In genomic region chr12:93569656-93570551, GRCh38 we compare ENCODE assay signal across 8 cellular contexts. TPM values are rescaled to one million over a fixed set of nuclear protein-coding genes. Genes with fewer than 3 reads are reported as not detected.
DNase-seq lines count a peak whose midpoint lies in the region; ATAC-seq and TF ChIP-seq lines count a peak whose summit lies in the region.

No MANE protein-coding gene starts in this region.

- peak overlapping the region; percentile 84 for H3K27ac Mint-ChIP-seq in activated CD4-positive, alpha-beta memory T cell treated with anti-CD3 and anti-CD28 coated beads for 36 hours

- TF ChIP-seq CTCF in lung (IDR thresholded peaks at IDR 0.05; ENCODE audit: control extremely low read depth, extremely low read depth) = peak; percentile 37

- POLR2A ChIA-PET in activated CD4-positive, alpha-beta memory T cell treated with anti-CD3 and anti-CD28 coated beads for 36 hours (lab: Charles Lee) = interaction anchor here (0.6 to 2.5 kb wide), 6 partner anchors 21 to 532 kb away, joined by 3 to 16 read pairs (median 4); no protein-coding TSS in a partner anchor

- ATAC-seq in GM18502 (IDR thresholded peaks at IDR 0.05; ENCODE audit: poor library complexity, unreplicated experiment) = peak; percentile 48
- peak; percentile 41 for ATAC-seq in HG03066 (IDR thresholded peaks at IDR 0.05; ENCODE audit: low read depth, unreplicated experiment)
- peak; percentile 60 for ATAC-seq in lung (ENCODE audit: insufficient read depth, low FRiP score)

- peak; percentile 65 for DNase-seq in A172 (ENCODE audit: low spot score)
- peak; percentile 39 for DNase-seq in NCI-H510A treated with DMSO at 0.1 percent for 48 hours (lab: John Stamatoyannopoulos, UW)
- DNase-seq in activated CD4-positive, alpha-beta memory T cell treated with anti-CD3 and anti-CD28 coated beads for 36 hours = peak; percentile 86
- DNase-seq in lung (ENCODE audit: low spot score) = peak; percentile 88
- DNase-seq in stimulated activated CD4-positive, alpha-beta T cell treated with anti-CD3 and anti-CD28 coated beads, TNF-alpha, amount 100 ng/mL, for 1 hour (ENCODE audit: low read depth in 3 of 3, low spot score in 1 of 3) = peak; percentile 35 to 65 (median 36)

- H3K4me3 ChIP-seq in ectodermal cell (ENCODE audit: insufficient read depth, low read depth, low read length) = peak overlapping the region; percentile 69
- H3K4me3 ChIP-seq in lung = peak overlapping the region; percentile 53

- no peak overlapping the region for H3K27ac ChIP-seq in ectodermal cell (ENCODE audit: insufficient read depth, low read depth, low read length, poor library complexity, severe bottlenecking)
- H3K27ac ChIP-seq in lung (ENCODE audit: low read depth in 1 of 2, low read length in 1 of 2) = peak overlapping the region; percentile 94 to 96

- peaks cover 15% of the 10 kb centered on the region for H3K36me3 Mint-ChIP-seq in activated CD4-positive, alpha-beta memory T cell treated with anti-CD3 and anti-CD28 coated beads for 36 hours

- H3K36me3 ChIP-seq in ectodermal cell (ENCODE audit: control insufficient read depth, insufficient read depth, low read length) (no peaks in the 10 kb centered on the region), lung (ENCODE audit: control insufficient read depth in 2 of 2, insufficient read depth in 2 of 2, low read length in 2 of 2) (no peaks in the 10 kb centered on the region)

- H3K27me3 Mint-ChIP-seq in activated CD4-positive, alpha-beta memory T cell treated with anti-CD3 and anti-CD28 coated beads for 36 hours = peaks cover 14% of the 10 kb centered on the region

- H3K4me3 Mint-ChIP-seq in activated CD4-positive, alpha-beta memory T cell treated with anti-CD3 and anti-CD28 coated beads for 36 hours = peak overlapping the region; percentile 83

- peaks cover 24% of the 10 kb centered on the region for H3K4me1 Mint-ChIP-seq in activated CD4-positive, alpha-beta memory T cell treated with anti-CD3 and anti-CD28 coated beads for 36 hours (ENCODE audit: low read depth)

- H3K9me3 ChIP-seq in ectodermal cell (ENCODE audit: control insufficient read depth, low read length) (no peaks in the 10 kb centered on the region), lung (ENCODE audit: control insufficient read depth in 2 of 2, insufficient read depth in 1 of 2, low read length in 1 of 2) (no peaks in the 10 kb centered on the region)

- peaks cover 20% of the 10 kb centered on the region for H3K4me1 ChIP-seq in ectodermal cell (ENCODE audit: control insufficient read depth, insufficient read depth, low read length)
- H3K4me1 ChIP-seq in lung (ENCODE audit: control insufficient read depth in 2 of 2, insufficient read depth in 2 of 2, low read length in 2 of 2) = no peaks in the 10 kb centered on the region

- H3K27me3 ChIP-seq in ectodermal cell (ENCODE audit: control insufficient read depth, insufficient read depth, low read length, poor library complexity, severe bottlenecking) (peaks cover 51% of the 10 kb centered on the region), lung (ENCODE audit: control insufficient read depth, insufficient read depth) (no peaks in the 10 kb centered on the region)

- intact Hi-C loops in activated CD4-positive, alpha-beta memory T cell treated with anti-CD3 and anti-CD28 coated beads for 36 hours (cut with micrococcal nuclease) = loop anchor here (1.0 to 5.0 kb wide), 10 partner anchors 21 to 578 kb away; partner anchors contain the start of genes CRADD and PLXNC1

- CTCF ChIA-PET in activated CD4-positive, alpha-beta memory T cell treated with anti-CD3 and anti-CD28 coated beads for 36 hours (lab: Charles Lee) = interaction anchor here (0.6 to 10.6 kb wide), 24 partner anchors 12 to 583 kb away, joined by 3 to 190 read pairs (median 4); no protein-coding TSS in a partner anchor

- WGBS in ectodermal cell, 2 experiments = 1% methylated on average over 59 to 60 of the region's 60 CpGs
- WGBS in lung, 2 donors = 0% methylated on average over 59 to 60 of the region's 60 CpGs

- no peaks in the 10 kb centered on the region for H3K9me3 Mint-ChIP-seq in activated CD4-positive, alpha-beta memory T cell treated with anti-CD3 and anti-CD28 coated beads for 36 hours

RNA-seq across cellular contexts. Expression of gene SOCS2, which starts 2.6 kb away (rescaled TPM):
- total RNA-seq in A172 (2014; rRNA removed; shearing (Covaris generic)) = 83.8 and 98.4 TPM in 2 replicates
- total RNA-seq in activated CD4-positive, alpha-beta memory T cell treated with anti-CD3 and anti-CD28 coated beads for 36 hours = 10 to 100 TPM; 22.9 to 23.1 TPM
- 2.8 TPM for polyA plus RNA-seq in ectodermal cell (2013, experiment 1 of 4)
- polyA plus RNA-seq in ectodermal cell (2013, experiment 2 of 4) = 4.5 TPM
- 5.2 TPM for polyA plus RNA-seq in ectodermal cell (2013, experiment 3 of 4)
- polyA plus RNA-seq in ectodermal cell (2013, experiment 4 of 4) = 6.6 TPM
- 10 to 100 TPM; 29.9 to 35.6 TPM for total RNA-seq in lung
- polyA plus RNA-seq in lung = 10 to 100 TPM; 26.9 to 45.1 TPM

Comparison
In these comparisons a context has a peak if more than half of its experiments do, and no peak if none do; other contexts are left out.
1. DNase-seq: peak in every context shown above with its lines; median percentile 88 in lung; 86 in activated CD4-positive, alpha-beta memory T cell treated with anti-CD3 and anti-CD28 coated beads for 36 hours; 65 in A172; 39 in NCI-H510A treated with DMSO at 0.1 percent for 48 hours; 36 in stimulated activated CD4-positive, alpha-beta T cell treated with anti-CD3 and anti-CD28 coated beads, TNF-alpha, amount 100 ng/mL, for 1 hour.